22 cellular contexts compared by ENCODE assay signal in the genomic region with DNA sequence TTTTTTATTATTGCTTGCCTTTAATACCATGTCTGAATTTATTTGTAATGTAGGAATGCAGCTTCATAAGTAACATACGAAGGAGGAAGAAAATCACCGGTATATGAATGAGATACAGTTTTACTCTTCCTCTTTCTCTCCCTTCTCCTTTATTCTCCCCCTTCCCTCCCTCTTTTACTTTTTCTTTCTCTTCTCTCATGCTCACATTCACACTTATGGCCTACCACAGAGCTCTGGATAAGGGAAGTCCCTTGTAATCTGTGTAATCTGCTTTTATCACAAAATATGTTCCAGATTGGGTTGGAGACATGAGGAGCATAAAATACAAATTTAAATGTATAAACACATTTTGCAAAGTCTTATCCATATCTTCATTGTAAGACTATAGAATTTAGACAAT. TPM values are rescaled to one million over a fixed set of nuclear protein-coding genes. Genes with fewer than 3 reads are reported as not detected.
A peak's percentile ranks its signal among the peaks of the same experiment; 100 is the strongest.
DNase-seq lines count a peak whose midpoint lies in the region; ATAC-seq, FAIRE-seq and TF ChIP-seq lines count a peak whose summit lies in the region.
"Had no signal": no experiment of that assay in that cellular context is flagged by ENCODE, and none has a peak within 500 bp of the region (broad histone marks: within the 10 kb centered on the region; RNA-seq: fewer than 3 reads in every experiment).

No MANE protein-coding gene starts in this region.

- no peaks in the 10 kb centered on the region for H3K9me3 ChIP-seq in left ventricle myocardium inferior (replicated peaks)
- H3K9me3 ChIP-seq in heart right ventricle = no peaks in the 10 kb centered on the region
- H3K9me3 ChIP-seq in GM12878 (replicated peaks; ENCODE audit: control insufficient read depth, insufficient read depth, low read length) = no peaks in the 10 kb centered on the region
- H3K9me3 ChIP-seq in A673 (ENCODE audit: low read depth, low read length, poor library complexity, severe bottlenecking) = no peaks in the 10 kb centered on the region
- no peaks in the 10 kb centered on the region for H3K9me3 ChIP-seq in pancreas
- H3K9me3 ChIP-seq: ascending aorta, Peyer's patch, SK-N-SH had no signal

- H2AFZ ChIP-seq in GM12878 (ENCODE audit: control insufficient read depth, low read depth, low read length) = no peak overlapping the region

- H3K4me1 ChIP-seq in left ventricle myocardium inferior = peaks cover 70% of the 10 kb centered on the region
- H3K4me1 ChIP-seq in heart right ventricle = peaks cover 0 to 71% (median 55%) of the 10 kb centered on the region in 9 donors
- H3K4me1 ChIP-seq in GM12878 (ENCODE audit: control insufficient read depth, insufficient read depth, low read length) = peaks cover 3% of the 10 kb centered on the region
- peaks cover 19% of the 10 kb centered on the region for H3K4me1 ChIP-seq in A673 (ENCODE audit: insufficient read depth, low read length, poor library complexity, severe bottlenecking)
- peaks cover 0 to 19% (median 7%) of the 10 kb centered on the region in 3 donors for H3K4me1 ChIP-seq in pancreas
- H3K4me1 ChIP-seq: Peyer's patch had no signal

- TF ChIP-seq POLR2A in GM12878 (IDR thresholded peaks at IDR 0.05; ENCODE audit: low read depth, low read length) = no peak

- ATAC-seq in heart right ventricle = no peak
- peak; percentile 34 for ATAC-seq in HG03196 (IDR thresholded peaks at IDR 0.05; ENCODE audit: unreplicated experiment)
- ATAC-seq in GM12878 = no peak
- no peak for ATAC-seq in pancreas
- ATAC-seq: sciatic nerve had no signal

- no peak overlapping the region for H3K9ac ChIP-seq in GM12878 (ENCODE audit: control insufficient read depth, insufficient read depth, low read length)
- H3K9ac ChIP-seq: SK-N-SH had no signal

- no peak overlapping the region for H3K4me2 ChIP-seq in GM12878 (ENCODE audit: control insufficient read depth, insufficient read depth)
- H3K4me2 ChIP-seq: SK-N-SH had no signal

- no peak for TF ChIP-seq CTCF in left ventricle myocardium inferior (IDR thresholded peaks at IDR 0.05; ENCODE audit: borderline replicate concordance)
- TF ChIP-seq CTCF in heart right ventricle (IDR thresholded peaks at IDR 0.05) = no peak
- TF ChIP-seq CTCF in GM12878 (IDR thresholded peaks at IDR 0.05 in 2 of 3, conservative IDR thresholded peaks at IDR 0.05 in 1 of 3; ENCODE audit: control insufficient read depth in 2 of 3, extremely low read depth in 1 of 3, insufficient read depth in 1 of 3, low read depth in 3 of 3, low read length in 3 of 3) = no peak
- no peak for TF ChIP-seq CTCF in A673 (conservative IDR thresholded peaks at IDR 0.05; ENCODE audit: low read depth, low read length)
- no peak for TF ChIP-seq CTCF in pancreas (IDR thresholded peaks at IDR 0.05)

- intact Hi-C loops in left ventricle myocardium inferior (cut with micrococcal nuclease) (no loop called here), heart right ventricle (cut with DNase I) (loop anchor here in 4 of 10 donors (10.0 kb wide), 1 partner anchor 57 kb away; a partner anchor contains a TSS), GM12878 (cut with micrococcal nuclease; ENCODE audit: unreplicated experiment) (no loop called here), A673 (cut with micrococcal nuclease; ENCODE audit: unreplicated experiment) (no loop called here), pancreas (cut with DNase I) (no loop called here)

- WGBS in heart right ventricle, 2 donors = 83 to 93% methylated on average over 2 of the region's 2 CpGs
- 81% methylated on average over 2 of the region's 2 CpGs for WGBS in GM12878 (ENCODE audit: insufficient coverage, insufficient replicate concordance, low lambda C conversion rate, missing lambda C conversion rate)
- 91 to 95% methylated on average over 2 of the region's 2 CpGs for WGBS in pancreas, 2 donors

- H3K4me3 ChIP-seq in left ventricle myocardium inferior (no peak overlapping the region), heart right ventricle (no peak overlapping the region), GM12878 (peak overlapping the region; percentile 25; the same call in 1 of the 2 replicates), A673 (ENCODE audit: low read depth, low read length, poor library complexity, severe bottlenecking) (no peak overlapping the region), pancreas (no peak overlapping the region)
- H3K4me3 ChIP-seq: ascending aorta, Peyer's patch had no signal

- no peak for TF ChIP-seq EP300 in GM12878 (IDR thresholded peaks at IDR 0.05; ENCODE audit: borderline replicate concordance in 1 of 2, control insufficient read depth in 1 of 2, low read depth in 2 of 2, low read length in 2 of 2)

- CTCF ChIA-PET in GM12878 (lab: Yijun Ruan, JAX) (interaction anchor here (1.0 to 1.3 kb wide), 2 partner anchors 28 to 48 kb away, joined by 3 to 4 read pairs; no protein-coding TSS in a partner anchor), A673 (lab: Charles Lee) (no interaction called here)

- DNase-seq in left ventricle myocardium inferior (no peak), heart right ventricle (no peak), GM12878 (ENCODE audit: low read depth, low spot score) (no peak), RPMI8226 (no peak), A673 (ENCODE audit: low spot score) (no peak), NCI-H774 (lab: John Stamatoyannopoulos, UW) (no peak), pancreas (no peak)
- DNase-seq: activated gamma-delta T cell; H9; hippocampal formation; Karpas-422; NCI-H748 treated with DMSO at 0.1 percent for 48 hours; Peyer's patch; SK-N-SH; stimulated activated CD4-positive, alpha-beta T cell treated with anti-CD3 and anti-CD28 coated beads, Interleukin-1b, Interleukin-23, amount 100 ng/mL, for 48 hours had no signal

- H3K36me3 ChIP-seq in left ventricle myocardium inferior (no peaks in the 10 kb centered on the region), heart right ventricle (peaks cover 0 to 29% (median 0%) of the 10 kb centered on the region in 9 donors), GM12878 (ENCODE audit: control insufficient read depth in 2 of 2, insufficient read depth in 2 of 2, low read length in 1 of 2) (peaks cover 2 to 21% of the 10 kb centered on the region in 2 experiments), A673 (ENCODE audit: insufficient read depth, low read length, poor library complexity, severe bottlenecking) (no peaks in the 10 kb centered on the region), pancreas (no peaks in the 10 kb centered on the region)
- H3K36me3 ChIP-seq: ascending aorta, Peyer's patch had no signal

- no peak for TF ChIP-seq RAD21 in GM12878 (IDR thresholded peaks at IDR 0.05; ENCODE audit: insufficient read depth, low read depth, low read length)

- no TSS peak for BruUV-seq in GM12878 (replicated peaks; lab: Mats Ljungman, UMichigan)
- no TSS peak for BruUV-seq in A673 (replicated peaks; lab: Mats Ljungman, UMichigan)

- FAIRE-seq in GM12878 (lab: Jason Lieb, UNC) (no peak), pancreas (lab: Jason Lieb, UNC) (no peak)
- FAIRE-seq: D721Med, endometrium, G401.6, GM12892 had no signal

- RAD21 ChIA-PET in GM12878 (lab: Charles Lee; ENCODE audit: unreplicated experiment) = interaction anchor here (1.0 kb wide), 1 partner anchor 49 kb away, joined by 4 read pairs; no protein-coding TSS in a partner anchor

- SMC1A ChIA-PET in GM12878 (lab: Charles Lee; ENCODE audit: uncharacterized antibody, unreplicated experiment) = interaction anchor here (1.1 kb wide), 1 partner anchor 24 kb away, joined by 3 read pairs; no protein-coding TSS in a partner anchor

- no peaks in the 10 kb centered on the region for H3K27me3 ChIP-seq in left ventricle myocardium inferior (ENCODE audit: low read depth)
- no peaks in the 10 kb centered on the region for H3K27me3 ChIP-seq in heart right ventricle
- no peaks in the 10 kb centered on the region for H3K27me3 ChIP-seq in GM12878 (replicated peaks in 1 of 2; ENCODE audit: control insufficient read depth in 2 of 2, insufficient read depth in 2 of 2, low read length in 1 of 2)
- H3K27me3 ChIP-seq in A673 (replicated peaks; ENCODE audit: insufficient read depth, low read depth, low read length, poor library complexity) = no peaks in the 10 kb centered on the region
- no peaks in the 10 kb centered on the region for H3K27me3 ChIP-seq in pancreas
- H3K27me3 ChIP-seq: ascending aorta, Peyer's patch had no signal

- POLR2A ChIA-PET in GM12878 (lab: Charles Lee) = no interaction called here
- POLR2A ChIA-PET in A673 (lab: Charles Lee; ENCODE audit: low non-redundant PET) = no interaction called here

- H4K20me1 ChIP-seq in GM12878 (ENCODE audit: control insufficient read depth, insufficient read depth) = no peaks in the 10 kb centered on the region

- in situ Hi-C loops in GM12878 (cut with MboI) = no loop called here

- peaks cover 9% of the 10 kb centered on the region for H3K79me2 ChIP-seq in GM12878 (ENCODE audit: control insufficient read depth, insufficient read depth, low read length)

- peak overlapping the region; percentile 20 for H3K27ac ChIP-seq in left ventricle myocardium inferior (replicated peaks)
- H3K27ac ChIP-seq in heart right ventricle = peak overlapping the region in 3 of 10 donors; percentile 23 to 79 (median 45)
- H3K27ac ChIP-seq in GM12878 (ENCODE audit: control insufficient read depth, insufficient read depth) = no peak overlapping the region
- no peak overlapping the region for H3K27ac ChIP-seq in A673 (ENCODE audit: low read depth, low read length, poor library complexity, severe bottlenecking)
- H3K27ac ChIP-seq in pancreas = no peak overlapping the region
- H3K27ac ChIP-seq: ascending aorta, Peyer's patch had no signal

RNA-seq across cellular contexts. Expression of a gene that starts 59.4 kb away (rescaled TPM):
- total RNA-seq in left ventricle myocardium inferior (26.5 TPM), heart right ventricle (10 to 100 TPM; 12.1 to 55.7 (median 34.1) TPM), GM12878 (2014; rRNA removed) (49.3 and 57.8 TPM in 2 replicates), GM12878 (2014; rRNA removed; fragmentation: Illumina TruSeq; extraction: Trizol) (54.7 and 58.4 TPM in 2 replicates), GM12878 (2021) (39.0 and 50.5 TPM in 2 replicates), A673 (2021) (27.3 and 32.6 TPM in 2 replicates), pancreas (10 to 100 TPM in 2 of 6 donors, 1 to 10 TPM in 4; 3.5 to 12.3 (median 4.8) TPM)
- polyA plus RNA-seq in heart right ventricle (10 to 100 TPM in 1 of 2 donors, 1 to 10 TPM in 1; 7.6 to 13.5 TPM), GM12878 (2011; rRNA removed) (50.9 and 68.6 TPM in 2 replicates), GM12878 (2014; fragmentation: Illumina TruSeq; extraction: Trizol) (42.6 and 53.0 TPM in 2 replicates), GM12878 (2014; fragmentation: Nextera tagmentation; extraction: Ambion mirVana) (10 to 100 TPM; 11.5 to 16.1 TPM), GM12878 (2014; rRNA removed) (37.5 and 38.7 TPM in 2 replicates), GM12878 (2016; fragmentation: Nextera tagmentation; extraction: Ambion mirVana) (10 to 100 TPM in 1 of 2 experiments, 1 to 10 TPM in 1; 7.3 to 35.3 TPM), pancreas (1 to 10 TPM; 3.1 to 5.2 TPM)
- total RNA-seq in GM12878 (2013; cell fraction: nucleolus; rRNA removed) = 50.7 and 52.3 TPM in 2 replicates
- polyA plus RNA-seq in GM12878 (2011; ENCODE audit: low read depth) = 17.2 TPM
- polyA plus RNA-seq in GM12878 (2011; cell fraction: cytosol; rRNA removed) = 25.8 and 32.4 TPM in 2 replicates
- 19.3 TPM in 2 replicates for polyA plus RNA-seq in GM12878 (2011; cell fraction: nucleus; rRNA removed)
- polyA plus RNA-seq in GM12878 (2012) = 36.3 and 36.8 TPM in 2 replicates
- polyA minus RNA-seq in GM12878 (2011; rRNA and poly(A)+ RNA removed) = 45.8 and 82.7 TPM in 2 replicates
- 27.0 and 34.0 TPM in 2 replicates for polyA minus RNA-seq in GM12878 (2011; cell fraction: cytosol; rRNA and poly(A)+ RNA removed)
- polyA minus RNA-seq in GM12878 (2011; cell fraction: nucleus; rRNA and poly(A)+ RNA removed) = 20.1 and 42.3 TPM in 2 replicates
